Comparison of ENCODE assay signal across 1 cellular context in genomic region chr1:203507836-203508235, GRCh38.
TF ChIP-seq lines count a peak whose summit lies in the region.

No MANE protein-coding gene starts in this region.

TF ChIP-seq in GM23338, 12 proteins besides CTCF, POLR2A, EP300 and RAD21:
- TF ChIP-seq EZH2 (IDR thresholded peaks at IDR 0.05; ENCODE audit: low read depth, unreplicated experiment): no peak
- no peak for TF ChIP-seq ZNF331 (CRISPR knock-in tag; IDR thresholded peaks at IDR 0.05; ENCODE audit: low read depth)
- no peak for TF ChIP-seq NANOG (IDR thresholded peaks at IDR 0.05; ENCODE audit: borderline replicate concordance)
- TF ChIP-seq ZNF462 (CRISPR knock-in tag; IDR thresholded peaks at IDR 0.05): no peak
